Comparison of ENCODE assay signal across 11 cellular contexts in genomic region chr12:66459944-66460482, GRCh38.
"Had no signal": no experiment of that assay in that cellular context is flagged by ENCODE, and none has a peak within 500 bp of the region (broad histone marks: within the 10 kb centered on the region; RNA-seq: fewer than 3 reads in every experiment).

No MANE protein-coding gene starts in this region.

- ATAC-seq: GM23338, HCT116 had no signal

- H3K27ac ChIP-seq: GM23248 had no signal

- H3K4me1 ChIP-seq: HAP-1 had no signal

- H3K4me2 ChIP-seq: GM23338 had no signal

- FAIRE-seq: H1, H54 had no signal

- H3K9me3 ChIP-seq: HAP-1 had no signal

- H2AFZ ChIP-seq: GM23248, GM23338 had no signal

- DNase-seq: GM23248, GOT3, H7, H9, HCEC 1CT, HFFc6 had no signal

- H3K4me3 ChIP-seq: GM23248, GM23338, HAP-1 had no signal

- H3K36me3 ChIP-seq: HAP-1 had no signal

- H3K9ac ChIP-seq: GM23248 had no signal
